34 cellular contexts compared by ENCODE assay signal in genomic region chr6:122555561-122555960, GRCh38.
"Had no signal": no experiment of that assay in that cellular context is flagged by ENCODE, and none has a peak within 500 bp of the region (broad histone marks: within the 10 kb centered on the region; RNA-seq: fewer than 3 reads in every experiment).

No MANE protein-coding gene starts in this region.

- ATAC-seq: activated CD8-positive, alpha-beta T cell treated with anti-CD3 and anti-CD28 coated beads for 36 hours; activated naive CD4-positive, alpha-beta T cell treated with anti-CD3 and anti-CD28 coated beads, Interleukin-2, amount 50 U/mL, for 72 hours; activated T-cell treated with anti-CD3 and anti-CD28 coated beads, Interleukin-2, amount 50 U/mL, for 4 hours; activated T-cell treated with anti-CD3 and anti-CD28 coated beads, Interleukin-2, amount 50 U/mL, for 72 hours; activated T-helper 17 cell treated with anti-CD3 and anti-CD28 coated beads, Interleukin-2, amount 50 U/mL, for 72 hours; body of pancreas had no signal

- H3K4me1 ChIP-seq: adrenal gland, body of pancreas, breast epithelium had no signal

- FAIRE-seq: astrocyte, TTC549 had no signal

- H3K27me3 ChIP-seq: adrenal gland, body of pancreas, brain microvascular endothelial cell, breast epithelium had no signal

- DNase-seq: activated B cell treated with CpG ODN at 0.5 μM for 24 hours; activated CD4-positive, alpha-beta memory T cell treated with anti-CD3 and anti-CD28 coated beads for 36 hours; activated CD4-positive, alpha-beta T cell treated with anti-CD3 and anti-CD28 coated beads for 4 hours; activated CD4-positive, alpha-beta T cell treated with anti-CD3 and anti-CD28 coated beads, Interleukin-2, amount 10 ng/mL, durations not matched to agents 24 days and 14 days; activated CD4-positive, alpha-beta T cell treated with anti-CD3 and anti-CD28 coated beads, Interleukin-2, amount 50 U/mL, for 1 hour; activated CD4-positive, alpha-beta T cell treated with anti-CD3 and anti-CD28 coated beads, Interleukin-2, amount 50 U/mL, for 4 hours; activated CD4-positive, CD25-positive, alpha-beta regulatory T cell treated with anti-CD3 and anti-CD28 coated beads, Interleukin-2, amount 50 U/mL, for 72 hours; activated CD8-positive, alpha-beta memory T cell treated with anti-CD3 and anti-CD28 coated beads, Interleukin-2, amount 50 U/mL, for 4 hours; activated CD8-positive, alpha-beta T cell treated with anti-CD3 and anti-CD28 coated beads for 36 hours; activated effector memory CD4-positive, alpha-beta T cell treated with anti-CD3 and anti-CD28 coated beads, Interleukin-2, amount 50 U/mL, for 16 hours; activated gamma-delta T cell treated with Interleukin-2 at 50 U/mL for 16 hours; activated naive CD4-positive, alpha-beta T cell; activated naive CD4-positive, alpha-beta T cell treated with anti-CD3 and anti-CD28 coated beads for 36 hours; activated naive CD4-positive, alpha-beta T cell treated with anti-CD3 and anti-CD28 coated beads, Interleukin-2, amount 50 U/mL, for 16 hours; activated naive CD8-positive, alpha-beta T cell treated with anti-CD3 and anti-CD28 coated beads for 36 hours; activated T-cell treated with anti-CD3 and anti-CD28 coated beads for 4 hours; activated T-cell treated with anti-CD3 and anti-CD28 coated beads, Interleukin-2, amount 50 U/mL, for 1 hour; activated T-cell treated with anti-CD3 and anti-CD28 coated beads, Interleukin-2, amount 50 U/mL, for 4 hours; activated T-cell treated with anti-CD3 and anti-CD28 coated beads, Interleukin-2, amount 50 U/mL, for 72 hours; adrenal gland; amniotic stem cell; aorta; body of pancreas; brain microvascular endothelial cell; caudate nucleus; cerebellar nuclear complex; T-helper 2 cell; T-helper 9 cell had no signal

- H3K9me3 ChIP-seq: adrenal gland, body of pancreas, breast epithelium had no signal

- H3K27ac ChIP-seq: adrenal gland, body of pancreas, brain microvascular endothelial cell, breast epithelium, VCaP had no signal

- H3K4me3 ChIP-seq: adrenal gland, body of pancreas, breast epithelium had no signal

- H3K36me3 ChIP-seq: adrenal gland, brain microvascular endothelial cell, breast epithelium had no signal
